ENCODE assay signal across 8 cellular contexts in the genomic region with DNA sequence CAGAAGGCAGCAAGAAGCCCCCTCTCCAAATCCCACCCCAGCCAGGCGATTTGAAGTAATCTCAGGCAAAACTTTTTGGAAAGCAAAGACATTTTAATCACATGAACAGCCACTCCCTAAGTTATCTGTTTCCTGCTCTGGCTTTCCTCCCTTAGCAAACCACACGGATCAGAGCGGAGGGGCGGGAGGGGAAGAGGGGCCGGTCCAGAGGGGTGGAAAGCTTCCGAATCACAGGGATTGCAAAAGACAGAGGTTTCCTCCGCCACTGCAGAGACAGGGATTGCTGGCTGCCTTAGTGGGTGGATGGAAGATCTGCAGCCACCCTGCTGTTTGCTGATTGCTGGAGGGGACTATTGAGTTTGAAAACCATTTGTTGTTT. TPM values are rescaled to one million over a fixed set of nuclear protein-coding genes. Genes with fewer than 3 reads are reported as not detected.
DNase-seq lines count a peak whose midpoint lies in the region; ATAC-seq, FAIRE-seq and TF ChIP-seq lines count a peak whose summit lies in the region.

No MANE protein-coding gene starts in this region.

- no peaks in the 10 kb centered on the region for H3K27me3 ChIP-seq in pancreas

- no peak for TF ChIP-seq CTCF in pancreas (IDR thresholded peaks at IDR 0.05)

- H3K27ac ChIP-seq in pancreas, result peak overlapping the region in 1 of 4 donors; percentile 37

- 69 to 80% methylated on average over 7 of the region's 7 CpGs for WGBS in pancreas, 2 donors

- H3K9me3 ChIP-seq in pancreas, result no peaks in the 10 kb centered on the region

- H3K36me3 ChIP-seq in pancreas, result no peaks in the 10 kb centered on the region

- H3K4me1 ChIP-seq in pancreas, result peaks cover 0 to 9% (median 0%) of the 10 kb centered on the region in 3 donors

- no peak for FAIRE-seq in pancreas (lab: Jason Lieb, UNC)

- DNase-seq in EL, result peak; percentile 61
- peak; percentile 70 for DNase-seq in UCSD-AML1 (lab: John Stamatoyannopoulos, UW; ENCODE audit: unreplicated experiment)
- DNase-seq in Right ventricle myocardium superior, result peak; percentile 77
- DNase-seq in pancreas, result peak in 3 of 6 donors; percentile 15 to 40 (median 17)
- no peak for DNase-seq in hypothalamus (lab: John Stamatoyannopoulos, UW)
- no peak for DNase-seq in NK-92 treated with Interleukin-12 subunit alpha and Interleukin-12 subunit beta, amount 100 ng/mL, for 24 hours (lab: John Stamatoyannopoulos, UW)
- no peak for DNase-seq in activated CD8-positive, alpha-beta memory T cell treated with anti-CD3 and anti-CD28 coated beads, Interleukin-2, amount 50 U/mL, for 4 hours
- DNase-seq in ecto neural progenitor cell (ENCODE audit: low spot score), result no peak

- H3K4me3 ChIP-seq in pancreas, result no peak overlapping the region

- intact Hi-C loops in Right ventricle myocardium superior (cut with DNase I), result no loop called here
- intact Hi-C loops in pancreas (cut with DNase I), result no loop called here

- peak; percentile 50 for ATAC-seq in Right ventricle myocardium superior (ENCODE audit: poor library complexity)
- ATAC-seq in pancreas, result peak in 3 of 4 donors; percentile 21 to 40 (median 35)

RNA-seq across cellular contexts. Expression of gene ZCCHC24, which starts 41.2 kb away (rescaled TPM):
- total RNA-seq in Right ventricle myocardium superior (53.3 TPM), pancreas (10 to 100 TPM in 1 of 6 donors, 1 to 10 TPM in 5; 3.5 to 13.2 (median 6.9) TPM)
- 10 to 100 TPM in 1 of 2 donors, 1 to 10 TPM in 1; 6.6 to 10.4 TPM for polyA plus RNA-seq in pancreas

RNA-seq across cellular contexts. Expression of gene PPIF, which starts 57.0 kb away (rescaled TPM):
- total RNA-seq in Right ventricle myocardium superior (146 TPM), pancreas (10 to 100 TPM; 35.8 to 61.8 (median 46.8) TPM)
- polyA plus RNA-seq in pancreas, result 10 to 100 TPM; 21.2 to 37.0 TPM

Comparison
In these comparisons a context has a peak if more than half of its experiments do, and no peak if none do; other contexts are left out.
1. DNase-seq: peak in EL (single experiment), UCSD-AML1 (single experiment) and Right ventricle myocardium superior (single experiment); none in hypothalamus (0 of 51), NK-92 treated with Interleukin-12 subunit alpha and Interleukin-12 subunit beta, amount 100 ng/mL, for 24 hours (single experiment), activated CD8-positive, alpha-beta memory T cell treated with anti-CD3 and anti-CD28 coated beads, Interleukin-2, amount 50 U/mL, for 4 hours (single experiment) and ecto neural progenitor cell (single experiment).